Comparison of ENCODE assay signal across 2 cellular contexts in genomic region chr6:125918681-125919566, GRCh38.
TF ChIP-seq lines count a peak whose summit lies in the region.

No MANE protein-coding gene starts in this region.

TF ChIP-seq in HEK293T, 16 proteins besides CTCF, POLR2A, EP300 and RAD21 (continued from another document):
- TF ChIP-seq LEF1 (IDR thresholded peaks at IDR 0.05; ENCODE audit: borderline replicate concordance) (no peak), BHLHE40 (IDR thresholded peaks at IDR 0.05; ENCODE audit: borderline replicate concordance) (no peak)

TF ChIP-seq in endothelial cell of umbilical vein, 7 proteins besides CTCF, POLR2A, EP300 and RAD21 (continued from another document):
- TF ChIP-seq JUN (IDR thresholded peaks at IDR 0.05; ENCODE audit: borderline replicate concordance, insufficient read depth, insufficient read length, low read depth) = no peak
